In the genomic region with DNA sequence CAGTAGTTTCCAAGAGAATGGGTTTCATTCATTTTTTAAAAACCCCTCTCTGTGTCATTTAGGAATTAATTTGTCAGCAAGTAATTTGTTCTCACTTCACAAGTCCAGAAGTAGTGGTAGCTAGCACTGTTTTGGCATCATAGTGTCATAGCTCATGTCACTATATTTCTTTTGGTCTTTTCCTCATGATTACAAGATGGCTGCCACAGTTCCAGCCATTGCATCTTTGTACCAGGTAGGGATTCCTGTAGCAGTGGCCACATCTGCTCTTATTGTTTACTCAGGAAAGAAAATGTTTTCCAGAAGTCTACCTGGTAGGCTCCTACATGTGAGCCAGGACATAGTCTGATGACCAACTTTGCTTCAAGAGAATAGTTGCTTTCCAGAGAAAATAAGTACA, we compare ENCODE assay signal across 4 cellular contexts.
TF ChIP-seq lines count a peak whose summit lies in the region.

No MANE protein-coding gene starts in this region.

TF ChIP-seq in HEK293, 187 proteins besides CTCF, POLR2A, EP300 and RAD21:
- TF ChIP-seq ZNF791 (tag by site-specific recombination; IDR thresholded peaks at IDR 0.05): no peak
- peak; percentile 32 for TF ChIP-seq SETDB1 (IDR thresholded peaks at IDR 0.05; ENCODE audit: insufficient read length, low read length)
- TF ChIP-seq, protein P1, sequence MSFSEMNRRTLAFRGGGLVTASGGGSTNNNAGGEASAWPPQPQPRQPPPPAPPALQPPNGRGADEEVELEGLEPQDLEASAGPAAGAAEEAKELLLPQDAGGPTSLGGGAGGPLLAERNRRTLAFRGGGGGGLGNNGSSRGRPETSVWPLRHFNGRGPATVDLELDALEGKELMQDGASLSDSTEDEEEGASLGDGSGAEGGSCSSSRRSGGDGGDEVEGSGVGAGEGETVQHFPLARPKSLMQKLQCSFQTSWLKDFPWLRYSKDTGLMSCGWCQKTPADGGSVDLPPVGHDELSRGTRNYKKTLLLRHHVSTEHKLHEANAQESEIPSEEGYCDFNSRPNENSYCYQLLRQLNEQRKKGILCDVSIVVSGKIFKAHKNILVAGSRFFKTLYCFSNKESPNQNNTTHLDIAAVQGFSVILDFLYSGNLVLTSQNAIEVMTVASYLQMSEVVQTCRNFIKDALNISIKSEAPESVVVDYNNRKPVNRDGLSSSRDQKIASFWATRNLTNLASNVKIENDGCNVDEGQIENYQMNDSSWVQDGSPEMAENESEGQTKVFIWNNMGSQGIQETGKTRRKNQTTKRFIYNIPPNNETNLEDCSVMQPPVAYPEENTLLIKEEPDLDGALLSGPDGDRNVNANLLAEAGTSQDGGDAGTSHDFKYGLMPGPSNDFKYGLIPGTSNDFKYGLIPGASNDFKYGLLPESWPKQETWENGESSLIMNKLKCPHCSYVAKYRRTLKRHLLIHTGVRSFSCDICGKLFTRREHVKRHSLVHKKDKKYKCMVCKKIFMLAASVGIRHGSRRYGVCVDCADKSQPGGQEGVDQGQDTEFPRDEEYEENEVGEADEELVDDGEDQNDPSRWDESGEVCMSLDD (tag by site-specific recombination; IDR thresholded peaks at IDR 0.05): no peak
- TF ChIP-seq ZNF121 (tag by site-specific recombination; IDR thresholded peaks at IDR 0.05): no peak
TF ChIP-seq in HEK293: peak in this region for 1.

TF ChIP-seq in WTC11, 78 proteins besides CTCF, POLR2A, EP300 and RAD21:
- TF ChIP-seq ETV6 (CRISPR knock-in tag; IDR thresholded peaks at IDR 0.05) (no peak), GTF2I (CRISPR knock-in tag; conservative IDR thresholded peaks at IDR 0.05) (0 out of 2 replicates have a peak, but pooled peaks have one; percentile 34), EMX1 (CRISPR knock-in tag; IDR thresholded peaks at IDR 0.05) (no peak), NFE2L1 (CRISPR knock-in tag; IDR thresholded peaks at IDR 0.05) (no peak)

TF ChIP-seq in K562, 482 proteins besides CTCF, POLR2A, EP300 and RAD21:
- TF ChIP-seq FOXP1 (CRISPR knock-in tag; IDR thresholded peaks at IDR 0.05): no peak
- TF ChIP-seq ZKSCAN3 (CRISPR knock-in tag; IDR thresholded peaks at IDR 0.05): no peak
- no peak for TF ChIP-seq ZNF24 (IDR thresholded peaks at IDR 0.05)
- TF ChIP-seq, protein P2, sequence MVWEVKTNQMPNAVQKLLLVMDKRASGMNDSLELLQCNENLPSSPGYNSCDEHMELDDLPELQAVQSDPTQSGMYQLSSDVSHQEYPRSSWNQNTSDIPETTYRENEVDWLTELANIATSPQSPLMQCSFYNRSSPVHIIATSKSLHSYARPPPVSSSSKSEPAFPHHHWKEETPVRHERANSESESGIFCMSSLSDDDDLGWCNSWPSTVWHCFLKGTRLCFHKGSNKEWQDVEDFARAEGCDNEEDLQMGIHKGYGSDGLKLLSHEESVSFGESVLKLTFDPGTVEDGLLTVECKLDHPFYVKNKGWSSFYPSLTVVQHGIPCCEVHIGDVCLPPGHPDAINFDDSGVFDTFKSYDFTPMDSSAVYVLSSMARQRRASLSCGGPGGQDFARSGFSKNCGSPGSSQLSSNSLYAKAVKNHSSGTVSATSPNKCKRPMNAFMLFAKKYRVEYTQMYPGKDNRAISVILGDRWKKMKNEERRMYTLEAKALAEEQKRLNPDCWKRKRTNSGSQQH (CRISPR knock-in tag; IDR thresholded peaks at IDR 0.05): no peak
- TF ChIP-seq, protein P3, sequence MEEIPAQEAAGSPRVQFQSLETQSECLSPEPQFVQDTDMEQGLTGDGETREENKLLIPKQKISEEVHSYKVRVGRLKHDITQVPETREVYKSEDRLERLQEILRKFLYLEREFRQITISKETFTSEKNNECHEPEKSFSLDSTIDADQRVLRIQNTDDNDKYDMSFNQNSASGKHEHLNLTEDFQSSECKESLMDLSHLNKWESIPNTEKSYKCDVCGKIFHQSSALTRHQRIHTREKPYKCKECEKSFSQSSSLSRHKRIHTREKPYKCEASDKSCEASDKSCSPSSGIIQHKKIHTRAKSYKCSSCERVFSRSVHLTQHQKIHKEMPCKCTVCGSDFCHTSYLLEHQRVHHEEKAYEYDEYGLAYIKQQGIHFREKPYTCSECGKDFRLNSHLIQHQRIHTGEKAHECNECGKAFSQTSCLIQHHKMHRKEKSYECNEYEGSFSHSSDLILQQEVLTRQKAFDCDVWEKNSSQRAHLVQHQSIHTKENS (CRISPR knock-in tag; IDR thresholded peaks at IDR 0.05): no peak
- TF ChIP-seq KLF13 (tag; IDR thresholded peaks at IDR 0.05; ENCODE audit: borderline replicate concordance, low read depth): no peak
- peak; percentile 76 for TF ChIP-seq RBM25 (IDR thresholded peaks at IDR 0.05; ENCODE audit: low read depth, low read length, severe bottlenecking)
- no peak for TF ChIP-seq POLR3A (IDR thresholded peaks at IDR 0.05; ENCODE audit: borderline replicate concordance, extremely low read depth, insufficient read depth, insufficient read length)
TF ChIP-seq in K562: peak in this region for 1.

TF ChIP-seq in H1, 55 proteins besides CTCF, POLR2A, EP300 and RAD21:
- no peak for TF ChIP-seq ASH2L (IDR thresholded peaks at IDR 0.05; ENCODE audit: low read length)
- TF ChIP-seq SIRT6 (IDR thresholded peaks at IDR 0.05; ENCODE audit: low read length): no peak
- TF ChIP-seq POU5F1 (IDR thresholded peaks at IDR 0.05; ENCODE audit: low read depth, low read length): no peak
- TF ChIP-seq JUND (IDR thresholded peaks at IDR 0.05; ENCODE audit: low read length): no peak
- TF ChIP-seq SUZ12 (IDR thresholded peaks at IDR 0.05; ENCODE audit: low read length): no peak
- peak; percentile 87 for TF ChIP-seq KDM1A (IDR thresholded peaks at IDR 0.05; ENCODE audit: borderline replicate concordance, low read length)
- TF ChIP-seq NANOG (IDR thresholded peaks at IDR 0.05; ENCODE audit: insufficient read depth, low read depth, low read length, poor library complexity, severe bottlenecking): no peak
- no peak for TF ChIP-seq GTF2F1 (IDR thresholded peaks at IDR 0.05; ENCODE audit: borderline replicate concordance, low read depth, low read length)
